11 cellular contexts compared by ENCODE assay signal in the genomic region with DNA sequence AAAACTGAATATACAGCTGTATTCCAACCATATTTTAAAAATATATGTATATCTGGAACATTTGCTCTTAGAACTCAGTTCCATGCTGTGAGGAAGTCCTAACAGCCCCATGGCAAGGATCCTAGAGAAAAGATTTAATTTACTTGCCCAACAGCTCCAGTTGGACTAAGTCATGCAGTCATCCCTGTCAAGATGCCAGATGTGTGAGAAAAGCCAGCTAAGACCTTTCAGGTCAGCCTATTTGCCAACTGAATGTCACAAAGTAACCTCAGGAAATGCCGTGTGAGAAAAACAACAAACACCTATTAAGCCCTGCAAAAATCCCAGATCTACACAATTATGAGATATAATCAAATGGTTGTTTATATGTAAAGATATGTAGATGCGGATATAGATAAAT.
DNase-seq lines count a peak whose midpoint lies in the region; ATAC-seq, FAIRE-seq and TF ChIP-seq lines count a peak whose summit lies in the region.
"Had no signal": no experiment of that assay in that cellular context is flagged by ENCODE, and none has a peak within 500 bp of the region (broad histone marks: within the 10 kb centered on the region; RNA-seq: fewer than 3 reads in every experiment).

No MANE protein-coding gene starts in this region.

- peak; percentile 7 for DNase-seq in A673 (ENCODE audit: low spot score)
- peak; percentile 61 for DNase-seq in HFF-Myc (ENCODE audit: extremely low read depth, low read depth)
- DNase-seq in adipocyte (ENCODE audit: low read depth): peak; percentile 72
- no peak for DNase-seq in keratinocyte (ENCODE audit: low read depth, low spot score)
- DNase-seq in nucleus accumbens (lab: John Stamatoyannopoulos, UW): no peak
- DNase-seq in HK-2 (ENCODE audit: unreplicated experiment): no peak
- no peak for DNase-seq in left lobe of liver (ENCODE audit: low spot score)
- DNase-seq: activated naive CD4-positive, alpha-beta T cell treated with Interleukin-2 at 50 U/mL for 16 hours; kidney; NCI-H1092 treated with DMSO at 0.1 percent for 48 hours had no signal

- peak; percentile 84 for FAIRE-seq in keratinocyte (lab: Jason Lieb, UNC)

- no peaks in the 10 kb centered on the region for H3K9me1 ChIP-seq in keratinocyte (ENCODE audit: control insufficient read depth, extremely low read depth, insufficient read depth, low read length)

- no peak for ATAC-seq in GM18907 (IDR thresholded peaks at IDR 0.05; ENCODE audit: unreplicated experiment)
- no peak for ATAC-seq in left lobe of liver

- POLR2A ChIA-PET in A673 (lab: Charles Lee; ENCODE audit: low non-redundant PET): no interaction called here

- H3K4me3 ChIP-seq in A673 (ENCODE audit: low read depth, low read length, poor library complexity, severe bottlenecking) (no peak overlapping the region), HFF-Myc (replicated peaks; ENCODE audit: low read depth, low read length) (no peak overlapping the region), adipocyte (ENCODE audit: low read length) (no peak overlapping the region), keratinocyte (ENCODE audit: control insufficient read depth in 2 of 3, extremely low read depth in 1 of 3, insufficient read depth in 2 of 3, low read depth in 1 of 3, low read length in 3 of 3) (no peak overlapping the region)

- H3K9ac ChIP-seq in adipocyte (ENCODE audit: low read length) (no peak overlapping the region), keratinocyte (ENCODE audit: control insufficient read depth, extremely low read depth, insufficient read depth, low read length) (no peak overlapping the region)

- H2AFZ ChIP-seq in keratinocyte (ENCODE audit: control insufficient read depth, low read length): no peak overlapping the region

- H3K27me3 ChIP-seq in A673 (replicated peaks; ENCODE audit: insufficient read depth, low read depth, low read length, poor library complexity) (no peaks in the 10 kb centered on the region), adipocyte (replicated peaks; ENCODE audit: control insufficient read depth, insufficient read depth, low read length) (no peaks in the 10 kb centered on the region), keratinocyte (ENCODE audit: control insufficient read depth, extremely low read depth, insufficient read depth, low read length) (no peaks in the 10 kb centered on the region)

- CTCF ChIA-PET in A673 (lab: Charles Lee): no interaction called here

- H3K36me3 ChIP-seq in A673 (ENCODE audit: insufficient read depth, low read length, poor library complexity, severe bottlenecking): no peaks in the 10 kb centered on the region
- H3K36me3 ChIP-seq in adipocyte (ENCODE audit: control insufficient read depth, insufficient read depth, low read length, severe bottlenecking): no peaks in the 10 kb centered on the region
- H3K36me3 ChIP-seq in keratinocyte (ENCODE audit: control insufficient read depth in 2 of 2, extremely low read depth in 1 of 2, insufficient read depth in 2 of 2, low read length in 2 of 2): no peaks in the 10 kb centered on the region

- H3K9me3 ChIP-seq in A673 (ENCODE audit: low read depth, low read length, poor library complexity, severe bottlenecking): no peaks in the 10 kb centered on the region
- no peaks in the 10 kb centered on the region for H3K9me3 ChIP-seq in adipocyte (ENCODE audit: control insufficient read depth, low read length)
- no peaks in the 10 kb centered on the region for H3K9me3 ChIP-seq in keratinocyte (ENCODE audit: control insufficient read depth, low read depth, low read length)

- BruUV-seq in A673 (replicated peaks; lab: Mats Ljungman, UMichigan): no TSS peak

- no peak overlapping the region for H3K4me2 ChIP-seq in keratinocyte (ENCODE audit: control insufficient read depth, extremely low read depth, insufficient read depth, low read depth, low read length)

- H3K27ac ChIP-seq in A673 (ENCODE audit: low read depth, low read length, poor library complexity, severe bottlenecking) (no peak overlapping the region), keratinocyte (ENCODE audit: control insufficient read depth, insufficient read depth, low read length) (no peak overlapping the region)

- intact Hi-C loops in A673 (cut with micrococcal nuclease; ENCODE audit: unreplicated experiment): no loop called here

- dilution Hi-C loops in keratinocyte (cut with MboI; ENCODE audit: extremely low pct_ligation_motif_present, low sequenced_read_pairs): no loop called here

- no peaks in the 10 kb centered on the region for H3K79me2 ChIP-seq in keratinocyte (ENCODE audit: control insufficient read depth, insufficient read depth, low read length)

- TF ChIP-seq CTCF in A673 (conservative IDR thresholded peaks at IDR 0.05; ENCODE audit: low read depth, low read length) (no peak), HFF-Myc (IDR thresholded peaks at IDR 0.05; ENCODE audit: low read depth, low read length, missing control alignments) (no peak), keratinocyte (optimal IDR thresholded peaks at IDR 0.05 in 1 of 3, IDR thresholded peaks at IDR 0.05 in 1 of 3, conservative IDR thresholded peaks at IDR 0.05 in 1 of 3; ENCODE audit: extremely low read depth in 1 of 3, insufficient read depth in 2 of 3, low read length in 3 of 3) (no peak)

- no peaks in the 10 kb centered on the region for H4K20me1 ChIP-seq in keratinocyte (ENCODE audit: control insufficient read depth, extremely low read depth, insufficient read depth, low read length)

- H3K4me1 ChIP-seq in A673 (ENCODE audit: insufficient read depth, low read length, poor library complexity, severe bottlenecking) (no peaks in the 10 kb centered on the region), adipocyte (ENCODE audit: control insufficient read depth, insufficient read depth, low read length) (peaks cover 42% of the 10 kb centered on the region), keratinocyte (ENCODE audit: control insufficient read depth, extremely low read depth, insufficient read depth, low read length) (peaks cover 29% of the 10 kb centered on the region)

Comparison
In these comparisons a context has a peak if more than half of its experiments do, and no peak if none do; other contexts are left out.
1. DNase-seq: peak in A673 (single experiment), HFF-Myc (single experiment) and adipocyte (single experiment); none in keratinocyte (single experiment), nucleus accumbens (0 of 56), HK-2 (single experiment) and left lobe of liver (single experiment).